Comparison of ENCODE assay signal across 14 cellular contexts in the genomic region with DNA sequence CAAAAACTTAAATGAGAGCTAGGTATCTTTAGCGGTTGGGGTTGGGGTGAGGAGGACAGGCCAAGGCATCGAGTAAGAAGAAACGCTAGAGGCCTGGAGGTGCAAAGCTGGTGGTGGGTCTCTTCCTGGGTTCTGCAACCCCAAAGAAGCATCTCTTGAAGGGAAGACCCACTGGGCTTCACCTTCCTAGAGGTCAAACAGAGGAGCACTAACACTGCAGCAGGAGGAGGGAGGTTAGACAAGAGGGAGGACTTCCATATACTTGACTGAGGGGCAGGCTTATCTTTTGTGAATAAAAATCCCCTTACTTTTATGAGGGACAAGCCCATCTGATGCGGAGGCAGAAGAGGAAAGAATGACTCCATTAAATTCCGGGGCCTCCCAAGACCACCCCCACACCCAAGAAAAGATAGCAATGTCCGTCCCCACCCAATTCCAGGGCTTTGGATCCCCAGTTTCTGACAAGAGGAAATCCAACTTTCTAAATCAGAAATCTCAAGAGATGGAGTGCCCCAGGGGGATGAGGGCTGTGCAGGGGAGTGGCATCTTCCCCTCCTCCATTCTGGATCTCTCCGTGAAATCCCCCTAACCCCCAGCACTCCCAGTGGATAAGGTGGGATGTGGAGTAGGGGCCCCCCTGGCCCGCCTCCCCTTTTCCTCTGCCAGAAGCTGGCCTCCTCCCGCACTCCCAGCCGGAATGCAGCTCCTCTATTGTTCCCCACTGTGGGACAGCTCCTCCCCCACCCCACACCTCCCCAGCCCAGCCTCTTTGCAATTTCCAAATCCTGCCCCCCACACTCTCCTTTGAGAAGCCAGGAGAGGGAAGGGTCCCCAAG. TPM values are rescaled to one million over a fixed set of nuclear protein-coding genes. Genes with fewer than 3 reads are reported as not detected.
DNase-seq lines count a peak whose midpoint lies in the region; ATAC-seq and TF ChIP-seq lines count a peak whose summit lies in the region.
"Had no signal": no experiment of that assay in that cellular context is flagged by ENCODE, and none has a peak within 500 bp of the region (broad histone marks: within the 10 kb centered on the region; RNA-seq: fewer than 3 reads in every experiment).

No MANE protein-coding gene starts in this region.

- H4K20me1 ChIP-seq in PC-9 (ENCODE audit: insufficient read depth): no peaks in the 10 kb centered on the region
- peaks cover 81% of the 10 kb centered on the region for H4K20me1 ChIP-seq in neural progenitor cell (ENCODE audit: low read depth)

- peaks cover 14 to 35% of the 10 kb centered on the region in 2 donors for H3K27me3 Mint-ChIP-seq in CD8-positive, alpha-beta memory T cell
- H3K27me3 Mint-ChIP-seq in endothelial cell (ENCODE audit: unreplicated experiment): peaks cover 21% of the 10 kb centered on the region
- peaks cover 9% of the 10 kb centered on the region for H3K27me3 Mint-ChIP-seq in neural progenitor cell (ENCODE audit: insufficient read depth, low read depth)

- H3K4me3 ChIP-seq in CD8-positive, alpha-beta memory T cell (ENCODE audit: low read length): no peak overlapping the region
- H3K4me3 ChIP-seq in PC-9 (no peak overlapping the region), neural progenitor cell (peak overlapping the region; percentile 99), MG63 (no peak overlapping the region)

- H3K9me3 Mint-ChIP-seq in CD8-positive, alpha-beta memory T cell: no peaks in the 10 kb centered on the region
- H3K9me3 Mint-ChIP-seq in endothelial cell (ENCODE audit: unreplicated experiment) (no peaks in the 10 kb centered on the region), neural progenitor cell (no peaks in the 10 kb centered on the region)
- H3K9me3 Mint-ChIP-seq: activated naive CD8-positive, alpha-beta T cell treated with anti-CD3 and anti-CD28 coated beads for 36 hours; T-helper 2 cell treated with Interferon-gamma antibody and Interleukin-4, amounts not matched to agents 5 μg/mL and 100 μg/mL, for 36 hours had no signal

- no peaks in the 10 kb centered on the region for H3K36me3 ChIP-seq in CD8-positive, alpha-beta memory T cell (ENCODE audit: insufficient read depth, low read length)
- no peaks in the 10 kb centered on the region for H3K36me3 ChIP-seq in PC-9 (ENCODE audit: low read depth)
- no peaks in the 10 kb centered on the region for H3K36me3 ChIP-seq in neural progenitor cell
- H3K36me3 ChIP-seq in MG63: peaks cover 9% of the 10 kb centered on the region; the same call in 1 of the 2 replicates

- H3K36me3 Mint-ChIP-seq in CD8-positive, alpha-beta memory T cell: no peaks in the 10 kb centered on the region
- peaks cover 35% of the 10 kb centered on the region for H3K36me3 Mint-ChIP-seq in endothelial cell (ENCODE audit: low read depth, unreplicated experiment)
- H3K36me3 Mint-ChIP-seq in neural progenitor cell: peaks cover 31% of the 10 kb centered on the region
- H3K36me3 Mint-ChIP-seq: activated naive CD8-positive, alpha-beta T cell treated with anti-CD3 and anti-CD28 coated beads for 36 hours had no signal

- no peak for DNase-seq in CD8-positive, alpha-beta memory T cell
- DNase-seq in PC-9: no peak
- no peak for DNase-seq in endothelial cell (ENCODE audit: low spot score)
- peak; percentile 67 for DNase-seq in neural progenitor cell (ENCODE audit: low spot score)
- no peak for DNase-seq in MG63
- DNase-seq in activated CD4-positive, alpha-beta T cell treated with anti-CD3 and anti-CD28 coated beads for 4 hours: no peak
- DNase-seq in DMS114 treated with DMSO at 0.1 percent for 48 hours (lab: John Stamatoyannopoulos, UW; ENCODE audit: unreplicated experiment): no peak
- DNase-seq: activated naive CD8-positive, alpha-beta T cell treated with anti-CD3 and anti-CD28 coated beads for 36 hours; NCI-H2171 had no signal

- TF ChIP-seq CTCF in PC-9 (conservative IDR thresholded peaks at IDR 0.05) (no peak), endothelial cell (IDR thresholded peaks at IDR 0.05; ENCODE audit: unreplicated experiment) (no peak), neural progenitor cell (IDR thresholded peaks at IDR 0.05) (no peak)

- intact Hi-C loops in PC-9 (cut with micrococcal nuclease; ENCODE audit: unreplicated experiment): no loop called here

- H3K4me1 Mint-ChIP-seq in CD8-positive, alpha-beta memory T cell: peaks cover 8 to 16% (median 12%) of the 10 kb centered on the region in 3 donors
- H3K4me1 Mint-ChIP-seq in endothelial cell (ENCODE audit: unreplicated experiment) (peaks cover 71% of the 10 kb centered on the region), neural progenitor cell (peaks cover 67% of the 10 kb centered on the region)

- peak overlapping the region; percentile 94 for H3K9ac ChIP-seq in neural progenitor cell

- peak overlapping the region in 1 of 8 donors; percentile 7 for H3K27ac Mint-ChIP-seq in CD8-positive, alpha-beta memory T cell
- H3K27ac Mint-ChIP-seq in endothelial cell (ENCODE audit: unreplicated experiment) (no peak overlapping the region), neural progenitor cell (peak overlapping the region; percentile 99)
- H3K27ac Mint-ChIP-seq: activated naive CD8-positive, alpha-beta T cell treated with anti-CD3 and anti-CD28 coated beads for 36 hours; T-helper 2 cell treated with Interferon-gamma antibody and Interleukin-4, amounts not matched to agents 5 μg/mL and 100 μg/mL, for 36 hours had no signal

- H3K27me3 ChIP-seq in CD8-positive, alpha-beta memory T cell (ENCODE audit: insufficient read depth, low read length, poor library complexity, severe bottlenecking): peaks cover 19% of the 10 kb centered on the region
- H3K27me3 ChIP-seq in PC-9 (ENCODE audit: insufficient read depth, low read depth): no peaks in the 10 kb centered on the region
- no peaks in the 10 kb centered on the region for H3K27me3 ChIP-seq in neural progenitor cell
- H3K27me3 ChIP-seq in MG63: no peaks in the 10 kb centered on the region

- H3F3A ChIP-seq in PC-9 (ENCODE audit: insufficient read depth, low read depth) (peaks cover 20% of the 10 kb centered on the region; the same call in 1 of the 2 replicates), neural progenitor cell (ENCODE audit: low read depth) (peaks cover 94% of the 10 kb centered on the region)

- no peaks in the 10 kb centered on the region for H3K9me3 ChIP-seq in CD8-positive, alpha-beta memory T cell (ENCODE audit: low read length)
- H3K9me3 ChIP-seq in PC-9 (ENCODE audit: insufficient read depth, low read depth): no peaks in the 10 kb centered on the region
- no peaks in the 10 kb centered on the region for H3K9me3 ChIP-seq in neural progenitor cell (ENCODE audit: low read depth)
- H3K9me3 ChIP-seq in MG63: no peaks in the 10 kb centered on the region

- H2AFZ ChIP-seq in PC-9: no peak overlapping the region
- no peak overlapping the region for H2AFZ ChIP-seq in neural progenitor cell (replicated peaks)

- no peak overlapping the region for H3K27ac ChIP-seq in CD8-positive, alpha-beta memory T cell (ENCODE audit: low read depth, low read length)
- H3K27ac ChIP-seq in PC-9: no peak overlapping the region
- H3K27ac ChIP-seq in neural progenitor cell: peak overlapping the region; percentile 99

- POLR2A ChIA-PET in CD8-positive, alpha-beta memory T cell (lab: Charles Lee): no interaction called here
- POLR2A ChIA-PET in PC-9 (lab: Charles Lee; ENCODE audit: unreplicated experiment): no interaction called here

- H3K4me2 ChIP-seq in PC-9: peak overlapping the region; percentile 55; the same call in 1 of the 2 replicates
- peak overlapping the region; percentile 97 for H3K4me2 ChIP-seq in neural progenitor cell

- H3K79me2 ChIP-seq in PC-9 (ENCODE audit: low read depth): no peaks in the 10 kb centered on the region
- H3K79me2 ChIP-seq in neural progenitor cell (ENCODE audit: low read depth): peaks cover 93% of the 10 kb centered on the region

- H3K4me1 ChIP-seq in CD8-positive, alpha-beta memory T cell (ENCODE audit: insufficient read depth, low read length): peaks cover 6% of the 10 kb centered on the region
- peaks cover 5% of the 10 kb centered on the region; the same call in 1 of the 2 replicates for H3K4me1 ChIP-seq in PC-9 (replicated peaks; ENCODE audit: insufficient read depth)
- peaks cover 61% of the 10 kb centered on the region for H3K4me1 ChIP-seq in neural progenitor cell

- H3K4me3 Mint-ChIP-seq in CD8-positive, alpha-beta memory T cell: peak overlapping the region in 5 of 7 donors; percentile 3 to 55 (median 33)
- peak overlapping the region; percentile 97 for H3K4me3 Mint-ChIP-seq in endothelial cell (ENCODE audit: unreplicated experiment)
- peak overlapping the region; percentile 99 for H3K4me3 Mint-ChIP-seq in neural progenitor cell

- no peak for ATAC-seq in HG02884 (IDR thresholded peaks at IDR 0.05; ENCODE audit: unreplicated experiment)

- BruUV-seq in PC-9 (replicated peaks; lab: Mats Ljungman, UMichigan): TSS peak; percentile 21

- CTCF ChIA-PET in CD8-positive, alpha-beta memory T cell (lab: Charles Lee): no interaction called here
- CTCF ChIA-PET in PC-9 (lab: Charles Lee): no interaction called here

- no peaks in the 10 kb centered on the region for H3K9me2 ChIP-seq in PC-9 (ENCODE audit: insufficient read depth)

RNA-seq across cellular contexts. Expression of gene MEX3A, which starts 2.3 kb away (rescaled TPM):
- 1 to 10 TPM in 1 of 2 experiments, under 1 TPM in 1; 0.24 to 1.0 TPM for total RNA-seq in CD8-positive, alpha-beta memory T cell
- polyA plus RNA-seq in CD8-positive, alpha-beta memory T cell: not detected
- total RNA-seq in PC-9 (2021) (6.6 and 7.2 TPM in 2 replicates), endothelial cell (ENCODE audit: unreplicated experiment) (63.9 TPM), neural progenitor cell (ENCODE audit: low replicate concordance) (32.2 and 62.6 TPM in 2 replicates)
- 2.3 and 2.7 TPM in 2 replicates for total RNA-seq in MG63 (2014; rRNA removed; shearing (Covaris generic); ENCODE audit: low replicate concordance)

RNA-seq across cellular contexts. Expression of gene RAB25, which starts 19.0 kb away (rescaled TPM):
- not detected for total RNA-seq in CD8-positive, alpha-beta memory T cell
- 0.76 TPM for polyA plus RNA-seq in CD8-positive, alpha-beta memory T cell
- 129 and 194 TPM in 2 replicates for total RNA-seq in PC-9 (2021)
- 1.6 TPM for total RNA-seq in endothelial cell (ENCODE audit: unreplicated experiment)
- total RNA-seq in neural progenitor cell (ENCODE audit: low replicate concordance): 2.4 and 7.7 TPM in 2 replicates
- not detected in 2 replicates for total RNA-seq in MG63 (2014; rRNA removed; shearing (Covaris generic); ENCODE audit: low replicate concordance)
- total RNA-seq: glomerular endothelial cell, lung microvascular endothelial cell, pulmonary artery endothelial cell had no signal

RNA-seq across cellular contexts. Expression of gene LAMTOR2, which starts 25.4 kb away (rescaled TPM):
- 10 to 100 TPM; 61.9 to 67.4 TPM for total RNA-seq in CD8-positive, alpha-beta memory T cell
- polyA plus RNA-seq in CD8-positive, alpha-beta memory T cell: 134 TPM
- total RNA-seq in PC-9 (2021) (76.8 and 117 TPM in 2 replicates), endothelial cell (ENCODE audit: unreplicated experiment) (82.4 TPM), neural progenitor cell (ENCODE audit: low replicate concordance) (29.4 and 50.6 TPM in 2 replicates)
- total RNA-seq in MG63 (2014; rRNA removed; shearing (Covaris generic); ENCODE audit: low replicate concordance): 5.8 and 16.9 TPM in 2 replicates

RNA-seq across cellular contexts. Expression of gene UBQLN4, which starts 26.4 kb away (rescaled TPM):
- 10 to 100 TPM; 59.4 to 61.9 TPM for total RNA-seq in CD8-positive, alpha-beta memory T cell
- polyA plus RNA-seq in CD8-positive, alpha-beta memory T cell: 15.6 TPM
- total RNA-seq in PC-9 (2021) (47.4 and 58.4 TPM in 2 replicates), endothelial cell (ENCODE audit: unreplicated experiment) (47.6 TPM), neural progenitor cell (ENCODE audit: low replicate concordance) (43.7 and 64.9 TPM in 2 replicates)
- 29.3 and 40.3 TPM in 2 replicates for total RNA-seq in MG63 (2014; rRNA removed; shearing (Covaris generic); ENCODE audit: low replicate concordance)

RNA-seq across cellular contexts. Expression of gene LMNA, which starts 34.5 kb away (rescaled TPM):
- total RNA-seq in CD8-positive, alpha-beta memory T cell: 100 to 1,000 TPM; 325 to 335 TPM
- 13.9 TPM for polyA plus RNA-seq in CD8-positive, alpha-beta memory T cell
- total RNA-seq in PC-9 (2021): 569 and 580 TPM in 2 replicates
- 35.8 TPM for total RNA-seq in endothelial cell (ENCODE audit: unreplicated experiment)
- total RNA-seq in neural progenitor cell (ENCODE audit: low replicate concordance): 20.5 and 35.8 TPM in 2 replicates
- 1,337 and 1,568 TPM in 2 replicates for total RNA-seq in MG63 (2014; rRNA removed; shearing (Covaris generic); ENCODE audit: low replicate concordance)

Comparison
In these comparisons a context has a peak if more than half of its experiments do, and no peak if none do; other contexts are left out.
1. H3K4me3 Mint-ChIP-seq: peak in every context shown above with its lines; median percentile 99 in neural progenitor cell; 97 in endothelial cell; 33 in CD8-positive, alpha-beta memory T cell.
2. RNA of gene RAB25, which starts 19.0 kb away (total RNA-seq): 129 to 194 TPM in PC-9; 2.4 to 7.7 TPM in neural progenitor cell, 1.6 TPM in endothelial cell (single experiment), not detected in CD8-positive, alpha-beta memory T cell and not detected in MG63; every median in the first group is over 10 times any median in the second.